8 cellular contexts compared by ENCODE assay signal in the genomic region with DNA sequence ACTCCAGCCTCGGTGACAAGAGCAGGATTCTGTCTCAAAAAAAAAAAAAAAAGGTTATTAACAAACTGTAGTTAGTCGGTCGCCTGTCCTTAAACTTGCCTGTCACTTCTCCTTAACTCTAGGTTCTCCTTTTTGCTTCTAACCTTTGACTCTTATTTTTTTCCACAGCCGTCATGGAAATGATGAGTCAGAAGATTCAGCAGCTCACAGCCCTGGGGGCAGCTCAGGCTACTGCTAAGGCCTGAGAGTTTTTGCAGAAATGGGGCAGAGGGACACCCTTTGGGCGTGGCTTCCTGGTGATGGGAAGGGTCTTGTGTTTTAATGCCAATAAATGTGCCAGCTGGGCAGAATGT. TPM values are rescaled to one million over a fixed set of nuclear protein-coding genes. Genes with fewer than 3 reads are reported as not detected.
DNase-seq lines count a peak whose midpoint lies in the region; ATAC-seq and TF ChIP-seq lines count a peak whose summit lies in the region.

No MANE protein-coding gene starts in this region.

- TF ChIP-seq CTCF in AG09309 (IDR thresholded peaks at IDR 0.05; ENCODE audit: control insufficient read depth, insufficient read depth, low read depth, low read length, missing control alignments): no peak
- TF ChIP-seq CTCF in esophagus squamous epithelium (IDR thresholded peaks at IDR 0.05): no peak
- TF ChIP-seq CTCF in neutrophil (IDR thresholded peaks at IDR 0.05): peak; percentile 19

- 21 to 26% methylated on average over 4 to 5 of the region's 5 CpGs for WGBS in esophagus squamous epithelium, 2 donors

- peak overlapping the region; percentile 72 to 87 (median 84) for H3K27ac ChIP-seq in esophagus squamous epithelium
- H3K27ac ChIP-seq in neutrophil: peak overlapping the region; percentile 85

- H3K4me3 ChIP-seq in AG09309 (ENCODE audit: control insufficient read depth, low read depth, low read length) (peak overlapping the region; percentile 89), esophagus squamous epithelium (peak overlapping the region in 3 of 4 donors; percentile 89 to 93 (median 90)), neutrophil (ENCODE audit: low read depth in 1 of 2, low read length in 1 of 2) (peak overlapping the region; percentile 85 to 96)
- H3K4me3 ChIP-seq in Jurkat, Clone E6-1 (ENCODE audit: low read length): peak overlapping the region; percentile 78

- intact Hi-C loops in esophagus squamous epithelium (cut with DNase I): no loop called here

- ATAC-seq in HG03097 (IDR thresholded peaks at IDR 0.05; ENCODE audit: low FRiP score, unreplicated experiment): no peak

- H3K36me3 ChIP-seq in esophagus squamous epithelium (peaks cover 0 to 59% (median 10%) of the 10 kb centered on the region in 3 donors), neutrophil (peaks cover 19% of the 10 kb centered on the region)

- H3K9me3 ChIP-seq in esophagus squamous epithelium (no peaks in the 10 kb centered on the region), neutrophil (no peaks in the 10 kb centered on the region)

- TF ChIP-seq POLR2A in esophagus squamous epithelium (IDR thresholded peaks at IDR 0.05): no peak

- H3K4me1 ChIP-seq in esophagus squamous epithelium (peaks cover 26 to 85% (median 49%) of the 10 kb centered on the region in 3 donors), neutrophil (ENCODE audit: control insufficient read depth in 1 of 2, insufficient read depth in 1 of 2, low read depth in 1 of 2, low read length in 1 of 2) (peaks cover 52 to 55% of the 10 kb centered on the region in 2 experiments)

- DNase-seq in AG09309 (ENCODE audit: low read depth): no peak
- DNase-seq in Jurkat, Clone E6-1 (ENCODE audit: low read depth, low spot score): no peak
- peak; percentile 51 for DNase-seq in activated CD4-positive, alpha-beta T cell treated with anti-CD3 and anti-CD28 coated beads for 48 hours
- DNase-seq in esophagus squamous epithelium (lab: John Stamatoyannopoulos, UW): no peak
- no peak for DNase-seq in epidermal melanocyte (ENCODE audit: insufficient read length, low spot score)
- no peak for DNase-seq in NCI-H2081 treated with DMSO at 0.1 percent for 48 hours (lab: John Stamatoyannopoulos, UW)

- no peaks in the 10 kb centered on the region for H3K27me3 ChIP-seq in esophagus squamous epithelium
- H3K27me3 ChIP-seq in neutrophil: no peaks in the 10 kb centered on the region

RNA-seq across cellular contexts. Expression of gene MYG1, which starts 0.4 kb away (rescaled TPM):
- polyA plus RNA-seq in Jurkat, Clone E6-1 (2012; ENCODE audit: insufficient read depth, insufficient read length): 89.9 TPM
- total RNA-seq in esophagus squamous epithelium: 10 to 100 TPM; 25.2 to 33.2 (median 28.3) TPM

RNA-seq across cellular contexts. Expression of gene PFDN5, which starts 3.7 kb away (rescaled TPM):
- 698 TPM for polyA plus RNA-seq in Jurkat, Clone E6-1 (2012; ENCODE audit: insufficient read depth, insufficient read length)
- 100 to 1,000 TPM; 203 to 638 (median 324) TPM for total RNA-seq in esophagus squamous epithelium

RNA-seq across cellular contexts. Expression of gene AAAS, which starts 22.3 kb away (rescaled TPM):
- 125 TPM for polyA plus RNA-seq in Jurkat, Clone E6-1 (2012; ENCODE audit: insufficient read depth, insufficient read length)
- total RNA-seq in esophagus squamous epithelium: 10 to 100 TPM; 29.4 to 33.9 (median 30.0) TPM

RNA-seq across cellular contexts. Expression of gene ESPL1, which starts 31.0 kb away (rescaled TPM):
- 29.7 TPM for polyA plus RNA-seq in Jurkat, Clone E6-1 (2012; ENCODE audit: insufficient read depth, insufficient read length)
- total RNA-seq in esophagus squamous epithelium: 10 to 100 TPM; 32.2 to 85.6 (median 48.0) TPM

RNA-seq across cellular contexts. Expression of gene SP7, which starts 37.1 kb away (rescaled TPM):
- not detected for polyA plus RNA-seq in Jurkat, Clone E6-1 (2012; ENCODE audit: insufficient read depth, insufficient read length)
- total RNA-seq in esophagus squamous epithelium: not detected
